ENCODE assay signal across 1 cellular context in genomic region chr2:173659522-173659921, GRCh38.
TF ChIP-seq lines count a peak whose summit lies in the region.

No MANE protein-coding gene starts in this region.

TF ChIP-seq in HCT116, 20 proteins besides CTCF, POLR2A, EP300 and RAD21 (continued from another document):
- TF ChIP-seq ZBTB33 (IDR thresholded peaks at IDR 0.05; ENCODE audit: extremely low read depth, insufficient replicate concordance, low read length) (no peak), EGR1 (IDR thresholded peaks at IDR 0.05; ENCODE audit: low read depth) (no peak), JUND (IDR thresholded peaks at IDR 0.05) (no peak)
- TF ChIP-seq, protein P1, sequence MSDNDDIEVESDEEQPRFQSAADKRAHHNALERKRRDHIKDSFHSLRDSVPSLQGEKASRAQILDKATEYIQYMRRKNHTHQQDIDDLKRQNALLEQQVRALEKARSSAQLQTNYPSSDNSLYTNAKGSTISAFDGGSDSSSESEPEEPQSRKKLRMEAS (IDR thresholded peaks at IDR 0.05), result no peak
TF ChIP-seq in HCT116: peak in this region for 0.
